1 cellular context compared by ENCODE assay signal in the genomic region with DNA sequence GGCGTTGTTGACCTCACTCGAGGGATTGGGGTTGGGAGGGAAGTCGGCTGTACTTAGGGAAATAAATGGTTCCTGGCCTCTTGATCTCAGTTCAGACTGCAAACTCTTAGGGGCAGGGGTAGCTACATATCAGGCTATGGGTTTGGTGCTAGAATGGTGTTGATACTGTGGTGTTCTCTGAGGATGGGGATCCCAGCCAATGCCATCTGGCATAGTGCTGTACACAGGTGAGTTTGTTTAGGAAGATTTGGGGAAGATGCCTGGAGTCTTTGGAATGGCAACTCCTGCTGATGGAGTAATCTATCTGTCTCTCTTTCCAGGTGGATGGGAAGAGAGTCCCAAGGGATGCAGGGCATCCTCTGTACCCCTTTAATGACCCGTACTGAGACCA.
A peak's percentile ranks its signal among the peaks of the same experiment; 100 is the strongest.
TF ChIP-seq lines count a peak whose summit lies in the region.

No MANE protein-coding gene starts in this region.

TF ChIP-seq in GM12878, 131 proteins besides CTCF, POLR2A, EP300 and RAD21:
- TF ChIP-seq RUNX3 (IDR thresholded peaks at IDR 0.05; ENCODE audit: low read length) = 0 out of 2 replicates have a peak, but pooled peaks have one; percentile 0
- TF ChIP-seq ZNF217 (IDR thresholded peaks at IDR 0.05) = no peak
